In the genomic region with DNA sequence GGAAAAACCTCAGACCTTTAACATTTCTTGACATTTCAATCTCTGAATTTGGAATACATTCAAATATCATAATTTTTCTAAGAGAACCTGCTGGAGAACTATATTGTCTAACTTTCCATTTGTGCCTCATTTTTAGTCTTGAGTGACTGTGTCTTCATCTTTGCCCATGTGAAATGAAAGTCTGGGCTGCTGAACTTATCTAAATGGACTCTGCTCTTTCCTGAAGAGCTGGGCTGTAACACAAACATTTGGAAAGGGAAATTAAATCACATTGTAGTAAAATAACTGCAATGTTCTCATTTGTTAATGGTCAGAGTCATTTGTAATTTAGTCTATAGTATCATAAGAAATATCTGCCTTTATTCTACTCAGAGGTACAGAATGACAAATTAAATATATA, we compare ENCODE assay signal across 30 cellular contexts.
"Had no signal": no experiment of that assay in that cellular context is flagged by ENCODE, and none has a peak within 500 bp of the region (broad histone marks: within the 10 kb centered on the region; RNA-seq: fewer than 3 reads in every experiment).

No MANE protein-coding gene starts in this region.

- H3K4me1 Mint-ChIP-seq: natural killer cell; neural progenitor cell; stimulated activated memory B cell treated with anti-CD40 and anti-IgM and Interleukin-4, amounts not matched to agents 10 μg/mL and 1 μg/mL and 100 μg/mL, for 72 hours; stimulated activated naive CD8-positive, alpha-beta T cell treated with anti-CD3 and anti-CD28 coated beads, Interleukin-15, amount 100 ng/mL, for 72 hours had no signal

- H3K27me3 ChIP-seq: neural progenitor cell, neutrophil, ovary, sigmoid colon, tibial nerve, uterus had no signal

- H3K27ac ChIP-seq: lower lobe of right lung, neural progenitor cell, neutrophil, ovary, prostate gland, sigmoid colon, tibial nerve, uterus had no signal

- H3K4me3 ChIP-seq: lower lobe of right lung, neural progenitor cell, ovary, prostate gland, sigmoid colon, smooth muscle cell, tibial nerve, uterus had no signal

- H3K27me3 Mint-ChIP-seq: stimulated activated naive CD8-positive, alpha-beta T cell treated with anti-CD3 and anti-CD28 coated beads, Interleukin-15, amount 100 ng/mL, for 72 hours had no signal

- FAIRE-seq: kidney had no signal

- H3K4me3 Mint-ChIP-seq: natural killer cell; nephron progenitor cell; neural progenitor cell; stimulated activated memory B cell treated with anti-CD40 and anti-IgM and Interleukin-4, amounts not matched to agents 10 μg/mL and 1 μg/mL and 100 μg/mL, for 72 hours; stimulated activated naive CD8-positive, alpha-beta T cell treated with anti-CD3 and anti-CD28 coated beads, Interleukin-15, amount 100 ng/mL, for 72 hours; type B pancreatic cell had no signal

- H3K27ac Mint-ChIP-seq: natural killer cell; nephron progenitor cell; neural progenitor cell; stimulated activated memory B cell treated with anti-CD40 and anti-IgM and Interleukin-4, amounts not matched to agents 10 μg/mL and 1 μg/mL and 100 μg/mL, for 72 hours; stimulated activated naive CD8-positive, alpha-beta T cell treated with anti-CD3 and anti-CD28 coated beads, Interleukin-15, amount 100 ng/mL, for 72 hours; type B pancreatic cell had no signal

- H3K4me1 ChIP-seq: lower lobe of right lung, neural progenitor cell, prostate gland, sigmoid colon, tibial nerve, uterus had no signal

- H3K9ac ChIP-seq: neural progenitor cell had no signal

- H3K36me3 Mint-ChIP-seq: natural killer cell; neural progenitor cell; stimulated activated memory B cell treated with anti-CD40 and anti-IgM and Interleukin-4, amounts not matched to agents 10 μg/mL and 1 μg/mL and 100 μg/mL, for 72 hours; type B pancreatic cell had no signal

- DNase-seq: head of caudate nucleus; kidney; left colon; left ventricle myocardium superior; lower lobe of right lung; mammary epithelial cell; mesenchymal stem cell; natural killer cell; nephron progenitor cell; occipital lobe; ovary; posterior cingulate gyrus; retina; right cardiac atrium; sigmoid colon; stimulated activated CD4-positive, alpha-beta T cell treated with anti-CD3 and anti-CD28 coated beads, Interleukin-1b, Interleukin-23, amount 100 ng/mL, for 48 hours; stimulated activated CD4-positive, alpha-beta T cell treated with anti-CD3 and anti-CD28 coated beads, Interleukin-2, amount 100 ng/mL, for 48 hours; stimulated activated CD4-positive, alpha-beta T cell treated with anti-CD3 and anti-CD28 coated beads, Interleukin-4, amount 100 ng/mL, for 4 hours; stimulated activated CD8-positive, alpha-beta memory T cell treated with anti-CD3 and anti-CD28 coated beads, Interleukin-4, amount 100 ng/mL, for 48 hours; stimulated activated naive CD4-positive, alpha-beta T cell treated with Interleukin-2 at 50 U/mL for 16 hours; stimulated activated naive CD8-positive, alpha-beta T cell treated with anti-CD3 and anti-CD28 coated beads, Interleukin-15, amount 100 ng/mL, for 72 hours; substantia nigra; uterus had no signal

- ATAC-seq: left colon; left ventricle myocardium superior; lower lobe of right lung; natural killer cell; right cardiac atrium; stimulated activated memory B cell treated with anti-CD40 and anti-IgM and Interleukin-4, amounts not matched to agents 10 μg/mL and 1 μg/mL and 100 μg/mL, for 72 hours; stimulated activated naive CD8-positive, alpha-beta T cell treated with anti-CD3 and anti-CD28 coated beads, Interleukin-15, amount 100 ng/mL, for 72 hours had no signal

- H2AFZ ChIP-seq: neural progenitor cell had no signal

- H3K4me2 ChIP-seq: neural progenitor cell, smooth muscle cell had no signal

- H3K9me3 ChIP-seq: lower lobe of right lung, neutrophil, ovary, prostate gland, sigmoid colon, tibial nerve, uterus had no signal

- H3K9me3 Mint-ChIP-seq: nephron progenitor cell, neural progenitor cell, type B pancreatic cell had no signal

- H3K36me3 ChIP-seq: lower lobe of right lung, neural progenitor cell, neutrophil, ovary, prostate gland, sigmoid colon, tibial nerve, uterus had no signal
